Comparison of ENCODE assay signal across 10 cellular contexts in genomic region chr14:74841230-74842207, GRCh38. TPM values are rescaled to one million over a fixed set of nuclear protein-coding genes. Genes with fewer than 3 reads are reported as not detected.
DNase-seq lines count a peak whose midpoint lies in the region; ATAC-seq, FAIRE-seq and TF ChIP-seq lines count a peak whose summit lies in the region.
"Had no signal": no experiment of that assay in that cellular context is flagged by ENCODE, and none has a peak within 500 bp of the region (broad histone marks: within the 10 kb centered on the region; RNA-seq: fewer than 3 reads in every experiment).

No MANE protein-coding gene starts in this region.

- H3K36me3 ChIP-seq in Karpas-422 (ENCODE audit: insufficient read depth, low read length) (peaks cover 15% of the 10 kb centered on the region; the same call in 1 of the 2 replicates), upper lobe of left lung (peaks cover 0 to 17% (median 0%) of the 10 kb centered on the region in 4 donors)

- WGBS in upper lobe of left lung, 2 donors: 65 to 82% methylated on average over 4 of the region's 4 CpGs

- H3K9ac ChIP-seq in Karpas-422 (ENCODE audit: low read length): no peak overlapping the region

- no peak for TF ChIP-seq POLR2A in upper lobe of left lung (IDR thresholded peaks at IDR 0.05)

- no peak overlapping the region for H2AFZ ChIP-seq in Karpas-422 (ENCODE audit: low read length)

- H3K27ac ChIP-seq in Karpas-422 (ENCODE audit: low read length): 0 out of 2 replicates have a peak overlapping the region, but pooled peaks have one; percentile 7
- no peak overlapping the region for H3K27ac ChIP-seq in upper lobe of left lung

- H3K4me2 ChIP-seq in Karpas-422 (ENCODE audit: low read depth, low read length, poor library complexity, severe bottlenecking): no peak overlapping the region

- H3K79me2 ChIP-seq in Karpas-422 (ENCODE audit: low read length): no peaks in the 10 kb centered on the region

- H3K4me3 ChIP-seq in Karpas-422 (ENCODE audit: low read length) (no peak overlapping the region), upper lobe of left lung (no peak overlapping the region)

- no peak for FAIRE-seq in frontal cortex (lab: Jason Lieb, UNC)

- no peak for TF ChIP-seq CTCF in upper lobe of left lung (IDR thresholded peaks at IDR 0.05)

- H3K4me1 ChIP-seq in Karpas-422 (ENCODE audit: low read length) (peaks cover 12% of the 10 kb centered on the region), upper lobe of left lung (no peaks in the 10 kb centered on the region)

- DNase-seq in Karpas-422: no peak
- peak; percentile 16 for DNase-seq in germinal center (ENCODE audit: low spot score)
- no peak for DNase-seq in frontal cortex (ENCODE audit: low spot score in 2 of 2)
- DNase-seq in amniotic stem cell (lab: John Stamatoyannopoulos, UW): no peak
- no peak for DNase-seq in upper lobe of left lung
- no peak for DNase-seq in NCI-H345 (lab: John Stamatoyannopoulos, UW)
- DNase-seq: substantia nigra had no signal

- TF ChIP-seq EP300 in upper lobe of left lung (IDR thresholded peaks at IDR 0.05): no peak

- no peaks in the 10 kb centered on the region for H3K27me3 ChIP-seq in Karpas-422 (ENCODE audit: low read length)
- no peaks in the 10 kb centered on the region for H3K27me3 ChIP-seq in upper lobe of left lung

- ATAC-seq in GM18519 (IDR thresholded peaks at IDR 0.05; ENCODE audit: low FRiP score, unreplicated experiment): peak; percentile 69
- ATAC-seq in GM21737 (IDR thresholded peaks at IDR 0.05; ENCODE audit: unreplicated experiment): peak; percentile 72
- ATAC-seq in upper lobe of left lung (ENCODE audit: low FRiP score in 2 of 2): no peak
- ATAC-seq: HCT116 had no signal

- H4K20me1 ChIP-seq in Karpas-422 (ENCODE audit: insufficient read depth, low read depth, low read length): no peaks in the 10 kb centered on the region

- H3K9me3 ChIP-seq in Karpas-422 (ENCODE audit: low read length): no peaks in the 10 kb centered on the region
- H3K9me3 ChIP-seq in upper lobe of left lung: no peaks in the 10 kb centered on the region

- no peaks in the 10 kb centered on the region for H3K9me2 ChIP-seq in Karpas-422 (replicated peaks; ENCODE audit: insufficient read depth, low read length)

RNA-seq across cellular contexts. Expression of gene PROX2, which starts 34.4 kb away (rescaled TPM):
- 2.3 and 2.6 TPM in 2 replicates for total RNA-seq in Karpas-422 (2014; rRNA removed; shearing (Covaris generic); ENCODE audit: low replicate concordance)
- total RNA-seq in frontal cortex (not detected), upper lobe of left lung (under 1 TPM in 2 of 6 donors, not detected in 4; 0.07 to 0.11 TPM)

RNA-seq across cellular contexts. Expression of gene DLST, which starts 40.2 kb away (rescaled TPM):
- total RNA-seq in Karpas-422 (2014; rRNA removed; shearing (Covaris generic); ENCODE audit: low replicate concordance): 101 and 105 TPM in 2 replicates
- total RNA-seq in frontal cortex: 28.5 TPM
- total RNA-seq in upper lobe of left lung: 10 to 100 TPM; 81.0 to 95.3 (median 83.1) TPM

Comparison
In these comparisons a context has a peak if more than half of its experiments do, and no peak if none do; other contexts are left out.
1. ATAC-seq: peak in GM18519 (single experiment) and GM21737 (single experiment); none in upper lobe of left lung (0 of 2).